1 cellular context compared by ENCODE assay signal in the genomic region with DNA sequence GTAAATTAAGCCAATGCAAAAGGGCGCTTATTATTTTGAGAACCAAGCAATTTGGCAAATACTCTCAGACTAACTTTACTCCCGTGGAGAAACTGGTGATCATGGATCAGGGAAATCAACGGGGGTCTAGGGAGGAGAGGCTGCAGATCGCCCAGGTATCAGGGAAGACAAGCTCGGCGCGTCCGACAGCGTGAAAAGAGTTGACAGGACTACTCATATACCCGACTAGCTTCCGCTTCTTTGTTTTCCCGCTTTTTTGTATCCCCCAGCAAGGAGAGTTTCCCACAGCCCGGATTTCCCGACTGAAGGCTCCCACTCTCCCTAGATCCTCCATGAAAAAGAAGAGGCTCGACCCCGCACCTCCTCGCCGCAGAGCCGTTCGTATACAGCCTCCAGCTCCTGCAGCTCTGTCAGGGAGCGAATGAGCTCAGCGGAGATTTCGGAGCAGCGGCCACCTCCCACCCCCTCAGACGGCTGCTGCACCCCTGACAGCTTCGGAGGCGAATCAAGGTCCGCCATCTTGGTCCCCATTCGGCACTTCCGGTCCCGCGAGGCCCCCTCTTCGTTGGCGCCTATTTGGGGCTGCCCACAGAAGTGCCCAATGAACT.
TF ChIP-seq lines count a peak whose summit lies in the region.

A gene (minus strand): TSS at position 542 of the 608 bp plus-strand sequence. CDS start 11 bp downstream, at position 531.

TF ChIP-seq in K562, 482 proteins besides CTCF, POLR2A, EP300 and RAD21 (continued from another document and continues in another):
- TF ChIP-seq, protein P1, sequence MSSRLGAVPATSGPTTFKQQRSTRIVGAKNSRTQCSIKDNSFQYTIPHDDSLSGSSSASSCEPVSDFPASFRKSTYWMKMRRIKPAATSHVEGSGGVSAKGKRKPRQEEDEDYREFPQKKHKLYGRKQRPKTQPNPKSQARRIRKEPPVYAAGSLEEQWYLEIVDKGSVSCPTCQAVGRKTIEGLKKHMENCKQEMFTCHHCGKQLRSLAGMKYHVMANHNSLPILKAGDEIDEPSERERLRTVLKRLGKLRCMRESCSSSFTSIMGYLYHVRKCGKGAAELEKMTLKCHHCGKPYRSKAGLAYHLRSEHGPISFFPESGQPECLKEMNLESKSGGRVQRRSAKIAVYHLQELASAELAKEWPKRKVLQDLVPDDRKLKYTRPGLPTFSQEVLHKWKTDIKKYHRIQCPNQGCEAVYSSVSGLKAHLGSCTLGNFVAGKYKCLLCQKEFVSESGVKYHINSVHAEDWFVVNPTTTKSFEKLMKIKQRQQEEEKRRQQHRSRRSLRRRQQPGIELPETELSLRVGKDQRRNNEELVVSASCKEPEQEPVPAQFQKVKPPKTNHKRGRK (tag; IDR thresholded peaks at IDR 0.05): no peak
- TF ChIP-seq CSDE1 (IDR thresholded peaks at IDR 0.05): peak in 1 of 2 experiments; percentile 65; a peak in 1 of 4 replicates
- TF ChIP-seq TAF7 (tag; IDR thresholded peaks at IDR 0.05): peak; percentile 93
- TF ChIP-seq NRF1 (conservative IDR thresholded peaks at IDR 0.05 in 1 of 2, IDR thresholded peaks at IDR 0.05 in 1 of 2): 0 out of 4 replicates have a peak, but pooled peaks of 1 of the 2 experiments have one; percentile 26
- TF ChIP-seq YY1 (IDR thresholded peaks at IDR 0.05; ENCODE audit: borderline replicate concordance in 1 of 3, control insufficient read depth in 1 of 3, extremely low read depth in 1 of 3, insufficient read depth in 3 of 3, insufficient read length in 1 of 3, insufficient replicate concordance in 2 of 3, low read depth in 1 of 3, low read length in 2 of 3): peak; percentile 75 to 92 (median 91)
- TF ChIP-seq TEAD4 (IDR thresholded peaks at IDR 0.05; ENCODE audit: low read length): 0 out of 2 replicates have a peak, but pooled peaks have one; percentile 5
- no peak for TF ChIP-seq TEAD4 (CRISPR knock-in tag; IDR thresholded peaks at IDR 0.05; ENCODE audit: borderline replicate concordance)
- TF ChIP-seq KDM5B (IDR thresholded peaks at IDR 0.05; ENCODE audit: insufficient replicate concordance, low read depth, low read length): peak; percentile 91
- TF ChIP-seq, protein P2, sequence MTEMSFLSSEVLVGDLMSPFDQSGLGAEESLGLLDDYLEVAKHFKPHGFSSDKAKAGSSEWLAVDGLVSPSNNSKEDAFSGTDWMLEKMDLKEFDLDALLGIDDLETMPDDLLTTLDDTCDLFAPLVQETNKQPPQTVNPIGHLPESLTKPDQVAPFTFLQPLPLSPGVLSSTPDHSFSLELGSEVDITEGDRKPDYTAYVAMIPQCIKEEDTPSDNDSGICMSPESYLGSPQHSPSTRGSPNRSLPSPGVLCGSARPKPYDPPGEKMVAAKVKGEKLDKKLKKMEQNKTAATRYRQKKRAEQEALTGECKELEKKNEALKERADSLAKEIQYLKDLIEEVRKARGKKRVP (CRISPR knock-in tag; IDR thresholded peaks at IDR 0.05): peak; percentile 15; the same call in 1 of the 2 replicates
- TF ChIP-seq ZNF12 (CRISPR knock-in tag; IDR thresholded peaks at IDR 0.05): no peak; the same call in 1 of the 2 replicates
- TF ChIP-seq ELF2 (CRISPR knock-in tag; IDR thresholded peaks at IDR 0.05): peak; percentile 79; the same call in 1 of the 2 replicates
- no peak for TF ChIP-seq CBX8 (IDR thresholded peaks at IDR 0.05; ENCODE audit: borderline replicate concordance, extremely low read depth, low read depth, low read length, poor library complexity, severe bottlenecking)
- TF ChIP-seq CREM (IDR thresholded peaks at IDR 0.05; ENCODE audit: low read depth): peak; percentile 59
- TF ChIP-seq SIN3B (IDR thresholded peaks at IDR 0.05; ENCODE audit: low read depth): peak; percentile 98
- TF ChIP-seq, protein P3, sequence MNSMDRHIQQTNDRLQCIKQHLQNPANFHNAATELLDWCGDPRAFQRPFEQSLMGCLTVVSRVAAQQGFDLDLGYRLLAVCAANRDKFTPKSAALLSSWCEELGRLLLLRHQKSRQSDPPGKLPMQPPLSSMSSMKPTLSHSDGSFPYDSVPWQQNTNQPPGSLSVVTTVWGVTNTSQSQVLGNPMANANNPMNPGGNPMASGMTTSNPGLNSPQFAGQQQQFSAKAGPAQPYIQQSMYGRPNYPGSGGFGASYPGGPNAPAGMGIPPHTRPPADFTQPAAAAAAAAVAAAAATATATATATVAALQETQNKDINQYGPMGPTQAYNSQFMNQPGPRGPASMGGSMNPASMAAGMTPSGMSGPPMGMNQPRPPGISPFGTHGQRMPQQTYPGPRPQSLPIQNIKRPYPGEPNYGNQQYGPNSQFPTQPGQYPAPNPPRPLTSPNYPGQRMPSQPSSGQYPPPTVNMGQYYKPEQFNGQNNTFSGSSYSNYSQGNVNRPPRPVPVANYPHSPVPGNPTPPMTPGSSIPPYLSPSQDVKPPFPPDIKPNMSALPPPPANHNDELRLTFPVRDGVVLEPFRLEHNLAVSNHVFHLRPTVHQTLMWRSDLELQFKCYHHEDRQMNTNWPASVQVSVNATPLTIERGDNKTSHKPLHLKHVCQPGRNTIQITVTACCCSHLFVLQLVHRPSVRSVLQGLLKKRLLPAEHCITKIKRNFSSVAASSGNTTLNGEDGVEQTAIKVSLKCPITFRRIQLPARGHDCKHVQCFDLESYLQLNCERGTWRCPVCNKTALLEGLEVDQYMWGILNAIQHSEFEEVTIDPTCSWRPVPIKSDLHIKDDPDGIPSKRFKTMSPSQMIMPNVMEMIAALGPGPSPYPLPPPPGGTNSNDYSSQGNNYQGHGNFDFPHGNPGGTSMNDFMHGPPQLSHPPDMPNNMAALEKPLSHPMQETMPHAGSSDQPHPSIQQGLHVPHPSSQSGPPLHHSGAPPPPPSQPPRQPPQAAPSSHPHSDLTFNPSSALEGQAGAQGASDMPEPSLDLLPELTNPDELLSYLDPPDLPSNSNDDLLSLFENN (IDR thresholded peaks at IDR 0.05; ENCODE audit: low read depth in 2 of 2, low read length in 2 of 2): peak in 1 of 2 experiments; percentile 33; a peak in 1 of 4 replicates
- 0 out of 4 replicates have a peak, but pooled peaks of 1 of the 2 experiments have one; percentile 11 for TF ChIP-seq FOXK2 (conservative IDR thresholded peaks at IDR 0.05 in 1 of 2, IDR thresholded peaks at IDR 0.05 in 1 of 2; ENCODE audit: low read depth in 2 of 2)
- TF ChIP-seq C11orf30 (IDR thresholded peaks at IDR 0.05; ENCODE audit: low read depth): peak; percentile 96
- peak; percentile 97 for TF ChIP-seq NFRKB (IDR thresholded peaks at IDR 0.05; ENCODE audit: low read depth)
- TF ChIP-seq SETDB1 (IDR thresholded peaks at IDR 0.05; ENCODE audit: low read length): no peak
- TF ChIP-seq ZNF175 (CRISPR knock-in tag; IDR thresholded peaks at IDR 0.05; ENCODE audit: low read depth): 0 out of 2 replicates have a peak, but pooled peaks have one; percentile 15
- peak; percentile 31 for TF ChIP-seq MEIS2 (IDR thresholded peaks at IDR 0.05; ENCODE audit: partially characterized antibody)
- TF ChIP-seq, protein P4, sequence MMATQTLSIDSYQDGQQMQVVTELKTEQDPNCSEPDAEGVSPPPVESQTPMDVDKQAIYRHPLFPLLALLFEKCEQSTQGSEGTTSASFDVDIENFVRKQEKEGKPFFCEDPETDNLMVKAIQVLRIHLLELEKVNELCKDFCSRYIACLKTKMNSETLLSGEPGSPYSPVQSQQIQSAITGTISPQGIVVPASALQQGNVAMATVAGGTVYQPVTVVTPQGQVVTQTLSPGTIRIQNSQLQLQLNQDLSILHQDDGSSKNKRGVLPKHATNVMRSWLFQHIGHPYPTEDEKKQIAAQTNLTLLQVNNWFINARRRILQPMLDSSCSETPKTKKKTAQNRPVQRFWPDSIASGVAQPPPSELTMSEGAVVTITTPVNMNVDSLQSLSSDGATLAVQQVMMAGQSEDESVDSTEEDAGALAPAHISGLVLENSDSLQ (IDR thresholded peaks at IDR 0.05): peak; percentile 42; the same call in 1 of the 2 replicates
- peak; percentile 93 for TF ChIP-seq TAF1 (IDR thresholded peaks at IDR 0.05; ENCODE audit: control insufficient read depth, extremely low read depth, insufficient read depth, low read length, severe bottlenecking)
- peak; percentile 67 for TF ChIP-seq EGR1 (conservative IDR thresholded peaks at IDR 0.05)
- TF ChIP-seq, protein P5, sequence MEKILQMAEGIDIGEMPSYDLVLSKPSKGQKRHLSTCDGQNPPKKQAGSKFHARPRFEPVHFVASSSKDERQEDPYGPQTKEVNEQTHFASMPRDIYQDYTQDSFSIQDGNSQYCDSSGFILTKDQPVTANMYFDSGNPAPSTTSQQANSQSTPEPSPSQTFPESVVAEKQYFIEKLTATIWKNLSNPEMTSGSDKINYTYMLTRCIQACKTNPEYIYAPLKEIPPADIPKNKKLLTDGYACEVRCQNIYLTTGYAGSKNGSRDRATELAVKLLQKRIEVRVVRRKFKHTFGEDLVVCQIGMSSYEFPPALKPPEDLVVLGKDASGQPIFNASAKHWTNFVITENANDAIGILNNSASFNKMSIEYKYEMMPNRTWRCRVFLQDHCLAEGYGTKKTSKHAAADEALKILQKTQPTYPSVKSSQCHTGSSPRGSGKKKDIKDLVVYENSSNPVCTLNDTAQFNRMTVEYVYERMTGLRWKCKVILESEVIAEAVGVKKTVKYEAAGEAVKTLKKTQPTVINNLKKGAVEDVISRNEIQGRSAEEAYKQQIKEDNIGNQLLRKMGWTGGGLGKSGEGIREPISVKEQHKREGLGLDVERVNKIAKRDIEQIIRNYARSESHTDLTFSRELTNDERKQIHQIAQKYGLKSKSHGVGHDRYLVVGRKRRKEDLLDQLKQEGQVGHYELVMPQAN (IDR thresholded peaks at IDR 0.05; ENCODE audit: borderline replicate concordance): peak; percentile 71; the same call in 1 of the 2 replicates
- TF ChIP-seq ATF1 (CRISPR knock-in tag; IDR thresholded peaks at IDR 0.05): no peak
- TF ChIP-seq ATF1 (tag; IDR thresholded peaks at IDR 0.05): peak; percentile 74
- TF ChIP-seq SRF (CRISPR knock-in tag; IDR thresholded peaks at IDR 0.05): peak in 1 of 2 experiments; percentile 73; a peak in 1 of 4 replicates
- no peak for TF ChIP-seq MIER1 (IDR thresholded peaks at IDR 0.05; ENCODE audit: low read depth)
- TF ChIP-seq ELF4 (CRISPR knock-in tag; IDR thresholded peaks at IDR 0.05): peak; percentile 35; the same call in 1 of the 2 replicates
- TF ChIP-seq HNRNPUL1 (IDR thresholded peaks at IDR 0.05; ENCODE audit: low read length): 0 out of 2 replicates have a peak, but pooled peaks have one; percentile 35
- TF ChIP-seq ZNF239 (CRISPR knock-in tag; IDR thresholded peaks at IDR 0.05): no peak
- TF ChIP-seq SMAD4 (CRISPR knock-in tag; conservative IDR thresholded peaks at IDR 0.05): 0 out of 2 replicates have a peak, but pooled peaks have one; percentile 40
- TF ChIP-seq HDAC1 (IDR thresholded peaks at IDR 0.05): peak in 1 of 2 experiments; percentile 82; a peak in 2 of 4 replicates
- TF ChIP-seq RB1 (IDR thresholded peaks at IDR 0.05; ENCODE audit: low read depth): peak; percentile 84
- peak; percentile 94 for TF ChIP-seq ELF1 (tag; IDR thresholded peaks at IDR 0.05)
- peak; percentile 66 to 93; a peak in 3 of 4 replicates for TF ChIP-seq SIN3A (IDR thresholded peaks at IDR 0.05; ENCODE audit: borderline replicate concordance in 2 of 2, control insufficient read depth in 1 of 2, low read depth in 2 of 2, low read length in 2 of 2)
- TF ChIP-seq, protein P6, sequence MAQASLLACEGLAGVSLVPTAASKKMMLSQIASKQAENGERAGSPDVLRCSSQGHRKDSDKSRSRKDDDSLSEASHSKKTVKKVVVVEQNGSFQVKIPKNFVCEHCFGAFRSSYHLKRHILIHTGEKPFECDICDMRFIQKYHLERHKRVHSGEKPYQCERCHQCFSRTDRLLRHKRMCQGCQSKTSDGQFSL (CRISPR knock-in tag; IDR thresholded peaks at IDR 0.05): 0 out of 2 replicates have a peak, but pooled peaks have one; percentile 49
- TF ChIP-seq, protein P6 (tag; IDR thresholded peaks at IDR 0.05): no peak
- TF ChIP-seq, protein P7, sequence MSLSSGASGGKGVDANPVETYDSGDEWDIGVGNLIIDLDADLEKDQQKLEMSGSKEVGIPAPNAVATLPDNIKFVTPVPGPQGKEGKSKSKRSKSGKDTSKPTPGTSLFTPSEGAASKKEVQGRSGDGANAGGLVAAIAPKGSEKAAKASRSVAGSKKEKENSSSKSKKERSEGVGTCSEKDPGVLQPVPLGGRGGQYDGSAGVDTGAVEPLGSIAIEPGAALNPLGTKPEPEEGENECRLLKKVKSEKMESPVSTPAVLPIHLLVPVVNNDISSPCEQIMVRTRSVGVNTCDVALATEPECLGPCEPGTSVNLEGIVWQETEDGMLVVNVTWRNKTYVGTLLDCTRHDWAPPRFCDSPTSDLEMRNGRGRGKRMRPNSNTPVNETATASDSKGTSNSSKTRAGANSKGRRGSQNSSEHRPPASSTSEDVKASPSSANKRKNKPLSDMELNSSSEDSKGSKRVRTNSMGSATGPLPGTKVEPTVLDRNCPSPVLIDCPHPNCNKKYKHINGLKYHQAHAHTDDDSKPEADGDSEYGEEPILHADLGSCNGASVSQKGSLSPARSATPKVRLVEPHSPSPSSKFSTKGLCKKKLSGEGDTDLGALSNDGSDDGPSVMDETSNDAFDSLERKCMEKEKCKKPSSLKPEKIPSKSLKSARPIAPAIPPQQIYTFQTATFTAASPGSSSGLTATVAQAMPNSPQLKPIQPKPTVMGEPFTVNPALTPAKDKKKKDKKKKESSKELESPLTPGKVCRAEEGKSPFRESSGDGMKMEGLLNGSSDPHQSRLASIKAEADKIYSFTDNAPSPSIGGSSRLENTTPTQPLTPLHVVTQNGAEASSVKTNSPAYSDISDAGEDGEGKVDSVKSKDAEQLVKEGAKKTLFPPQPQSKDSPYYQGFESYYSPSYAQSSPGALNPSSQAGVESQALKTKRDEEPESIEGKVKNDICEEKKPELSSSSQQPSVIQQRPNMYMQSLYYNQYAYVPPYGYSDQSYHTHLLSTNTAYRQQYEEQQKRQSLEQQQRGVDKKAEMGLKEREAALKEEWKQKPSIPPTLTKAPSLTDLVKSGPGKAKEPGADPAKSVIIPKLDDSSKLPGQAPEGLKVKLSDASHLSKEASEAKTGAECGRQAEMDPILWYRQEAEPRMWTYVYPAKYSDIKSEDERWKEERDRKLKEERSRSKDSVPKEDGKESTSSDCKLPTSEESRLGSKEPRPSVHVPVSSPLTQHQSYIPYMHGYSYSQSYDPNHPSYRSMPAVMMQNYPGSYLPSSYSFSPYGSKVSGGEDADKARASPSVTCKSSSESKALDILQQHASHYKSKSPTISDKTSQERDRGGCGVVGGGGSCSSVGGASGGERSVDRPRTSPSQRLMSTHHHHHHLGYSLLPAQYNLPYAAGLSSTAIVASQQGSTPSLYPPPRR (CRISPR knock-in tag; IDR thresholded peaks at IDR 0.05; ENCODE audit: borderline replicate concordance): no peak
- TF ChIP-seq HCFC1 (IDR thresholded peaks at IDR 0.05; ENCODE audit: low read depth, low read length): peak; percentile 12; the same call in 1 of the 2 replicates
- TF ChIP-seq RBBP5 (IDR thresholded peaks at IDR 0.05; ENCODE audit: borderline replicate concordance, insufficient read depth, low read length, poor library complexity, severe bottlenecking): peak; percentile 82
- TF ChIP-seq, protein P8, sequence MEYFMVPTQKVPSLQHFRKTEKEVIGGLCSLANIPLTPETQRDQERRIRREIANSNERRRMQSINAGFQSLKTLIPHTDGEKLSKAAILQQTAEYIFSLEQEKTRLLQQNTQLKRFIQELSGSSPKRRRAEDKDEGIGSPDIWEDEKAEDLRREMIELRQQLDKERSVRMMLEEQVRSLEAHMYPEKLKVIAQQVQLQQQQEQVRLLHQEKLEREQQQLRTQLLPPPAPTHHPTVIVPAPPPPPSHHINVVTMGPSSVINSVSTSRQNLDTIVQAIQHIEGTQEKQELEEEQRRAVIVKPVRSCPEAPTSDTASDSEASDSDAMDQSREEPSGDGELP (CRISPR knock-in tag; IDR thresholded peaks at IDR 0.05; ENCODE audit: borderline replicate concordance): peak; percentile 27; the same call in 1 of the 2 replicates
- peak; percentile 89 for TF ChIP-seq RBFOX2 (IDR thresholded peaks at IDR 0.05; ENCODE audit: low read depth, low read length)
- TF ChIP-seq NONO (IDR thresholded peaks at IDR 0.05; ENCODE audit: low read depth in 2 of 2, low read length in 1 of 2): no peak
